ENCODE assay signal across 9 cellular contexts in genomic region chr1:9275567-9276034, GRCh38. TPM values are rescaled to one million over a fixed set of nuclear protein-coding genes. Genes with fewer than 3 reads are reported as not detected.
DNase-seq lines count a peak whose midpoint lies in the region; ATAC-seq, FAIRE-seq and TF ChIP-seq lines count a peak whose summit lies in the region.
"Had no signal": no experiment of that assay in that cellular context is flagged by ENCODE, and none has a peak within 500 bp of the region (broad histone marks: within the 10 kb centered on the region; RNA-seq: fewer than 3 reads in every experiment).

No MANE protein-coding gene starts in this region.

- ATAC-seq in HG03175 (IDR thresholded peaks at IDR 0.05; ENCODE audit: unreplicated experiment) = peak; percentile 89
- ATAC-seq in HepG2 = peak; percentile 35
- peak; percentile 95 for ATAC-seq in stimulated activated memory B cell treated with anti-CD40 and anti-IgM and Interleukin-4, amounts not matched to agents 10 μg/mL and 1 μg/mL and 100 μg/mL, for 72 hours

- POLR2A ChIA-PET in HepG2 (lab: Yijun Ruan, JAX) = no interaction called here

- TF ChIP-seq EP300 in HepG2 (IDR thresholded peaks at IDR 0.05; ENCODE audit: low read depth in 2 of 2, low read length in 2 of 2) = no peak
- no peak for TF ChIP-seq EP300 in HepG2 (CRISPR knock-in tag; IDR thresholded peaks at IDR 0.05; ENCODE audit: borderline replicate concordance)

- no peak overlapping the region; a peak in 1 of 6 replicates for H3K4me3 ChIP-seq in HepG2 (replicated peaks in 1 of 3; ENCODE audit: insufficient read depth in 1 of 3, low read depth in 2 of 3, low read length in 3 of 3)

- H3K4me1 Mint-ChIP-seq in stimulated activated memory B cell treated with anti-CD40 and anti-IgM and Interleukin-4, amounts not matched to agents 10 μg/mL and 1 μg/mL and 100 μg/mL, for 72 hours = peaks cover 18% of the 10 kb centered on the region

- H3K4me2 ChIP-seq in HepG2 (ENCODE audit: low read depth, low read length) = peak overlapping the region; percentile 43

- H3K27me3 ChIP-seq in HepG2 (ENCODE audit: control insufficient read depth in 1 of 2, insufficient read depth in 2 of 2, low read length in 2 of 2) = no peaks in the 10 kb centered on the region

- H3K4me1 ChIP-seq in HepG2 (ENCODE audit: insufficient read depth, low read length) = peaks cover 33% of the 10 kb centered on the region

- H3K9ac ChIP-seq in HepG2 (ENCODE audit: insufficient read depth, low read depth, low read length) = no peak overlapping the region

- no peaks in the 10 kb centered on the region for H3K79me2 ChIP-seq in HepG2 (ENCODE audit: insufficient read depth, low read length)

- peaks cover 3% of the 10 kb centered on the region for H3K9me3 Mint-ChIP-seq in stimulated activated memory B cell treated with anti-CD40 and anti-IgM and Interleukin-4, amounts not matched to agents 10 μg/mL and 1 μg/mL and 100 μg/mL, for 72 hours

- no peak for TF ChIP-seq POLR2A in HepG2 (IDR thresholded peaks at IDR 0.05; ENCODE audit: insufficient read depth in 1 of 2, low read depth in 2 of 2, low read length in 2 of 2)

- CTCF ChIA-PET in HepG2 (lab: Yijun Ruan, JAX; ENCODE audit: low intra/inter-chr PET ratio, low total read pairs) = no interaction called here

- TF ChIP-seq CTCF in HepG2 (CRISPR knock-in tag; IDR thresholded peaks at IDR 0.05) = no peak

- H3K27me3 Mint-ChIP-seq in stimulated activated memory B cell treated with anti-CD40 and anti-IgM and Interleukin-4, amounts not matched to agents 10 μg/mL and 1 μg/mL and 100 μg/mL, for 72 hours = peaks cover 16% of the 10 kb centered on the region

- no peak overlapping the region for H3K27ac ChIP-seq in HepG2 (ENCODE audit: extremely low read length, insufficient read depth, low read length)
- H3K27ac ChIP-seq: 22Rv1 had no signal

- H3K27ac Mint-ChIP-seq in stimulated activated memory B cell treated with anti-CD40 and anti-IgM and Interleukin-4, amounts not matched to agents 10 μg/mL and 1 μg/mL and 100 μg/mL, for 72 hours = peak overlapping the region; percentile 50

- in situ Hi-C loops in HepG2 (cut with HindIII; ENCODE audit: extremely low pct_ligation_motif_present, low pct_unique_long_range_greater_than_20kb) = no loop called here

- H3K36me3 Mint-ChIP-seq in stimulated activated memory B cell treated with anti-CD40 and anti-IgM and Interleukin-4, amounts not matched to agents 10 μg/mL and 1 μg/mL and 100 μg/mL, for 72 hours = peaks cover 14% of the 10 kb centered on the region

- no peaks in the 10 kb centered on the region for H3K9me3 ChIP-seq in HepG2 (ENCODE audit: low read length)

- intact Hi-C loops in HepG2 (cut with micrococcal nuclease; ENCODE audit: unreplicated experiment) = no loop called here

- H2AFZ ChIP-seq in HepG2 (ENCODE audit: low read length) = no peak overlapping the region

- 39% methylated on average over 5 of the region's 12 CpGs for WGBS in HepG2 (ENCODE audit: low lambda C conversion rate)

- H3K36me3 ChIP-seq in HepG2 (replicated peaks in 1 of 2; ENCODE audit: control insufficient read depth in 1 of 2, insufficient read depth in 2 of 2, low read length in 2 of 2) = no peaks in the 10 kb centered on the region

- TF ChIP-seq RAD21 in HepG2 (CRISPR knock-in tag; IDR thresholded peaks at IDR 0.05) = no peak

- peak overlapping the region; percentile 27 for H3K4me3 Mint-ChIP-seq in stimulated activated memory B cell treated with anti-CD40 and anti-IgM and Interleukin-4, amounts not matched to agents 10 μg/mL and 1 μg/mL and 100 μg/mL, for 72 hours

- no peaks in the 10 kb centered on the region for H4K20me1 ChIP-seq in HepG2 (ENCODE audit: insufficient read depth, low read length)

- DNase-seq in DMS79 treated with DMSO at 0.1 percent for 48 hours (lab: John Stamatoyannopoulos, UW) (peak; percentile 11), DMS79 (lab: John Stamatoyannopoulos, UW) (no peak), SIG-M5 treated with dmso at 0.1 percent for 504 hours (lab: John Stamatoyannopoulos, UW; ENCODE audit: unreplicated experiment) (peak; percentile 83), HepG2 (ENCODE audit: low spot score) (peak; percentile 46), Kasumi-1 (lab: John Stamatoyannopoulos, UW) (no peak)
- DNase-seq in activated naive CD4-positive, alpha-beta T cell treated with anti-CD3 and anti-CD28 coated beads, Interleukin-2, amount 50 U/mL, for 16 hours = peak; percentile 68

- FAIRE-seq in HepG2 (lab: Jason Lieb, UNC) = peak; percentile 18

- no TSS peak for BruUV-seq in HepG2 (replicated peaks; lab: Mats Ljungman, UMichigan)

TF ChIP-seq in HepG2, 621 proteins besides CTCF, POLR2A, EP300 and RAD21 (continues in another document):
- TF ChIP-seq PAXIP1 (CRISPR knock-in tag; conservative IDR thresholded peaks at IDR 0.05) (peak; percentile 20; the same call in 1 of the 2 replicates), ZNF614 (CRISPR knock-in tag; IDR thresholded peaks at IDR 0.05; ENCODE audit: borderline replicate concordance) (no peak)

RNA-seq across cellular contexts. Expression of gene SPSB1, which starts 17.1 kb away (rescaled TPM):
- total RNA-seq in HepG2 (2016; rRNA removed; fragmentation: Illumina TruSeq; extraction: Trizol) = 5.0 and 7.1 TPM in 2 replicates
- 2.4 and 2.5 TPM in 2 replicates for total RNA-seq in HepG2 (2016; cell fraction: cytosol; rRNA removed; fragmentation: Illumina TruSeq; extraction: Trizol; ENCODE audit: low read depth)
- 5.2 and 5.8 TPM in 2 replicates for total RNA-seq in HepG2 (2016; cell fraction: insoluble cytoplasmic fraction; rRNA removed; fragmentation: Illumina TruSeq; extraction: Trizol)
- 4.4 and 5.9 TPM in 2 replicates for total RNA-seq in HepG2 (2016; cell fraction: membrane; rRNA removed; fragmentation: Illumina TruSeq; extraction: Trizol)
- 4.3 and 4.4 TPM in 2 replicates for total RNA-seq in HepG2 (2016; cell fraction: nucleus; rRNA removed; fragmentation: Illumina TruSeq; extraction: Trizol)
- 8.0 and 10.9 TPM in 2 replicates for polyA plus RNA-seq in HepG2 (2011; rRNA removed)
- polyA plus RNA-seq in HepG2 (2011; cell fraction: cytosol; rRNA removed) = 8.1 and 8.5 TPM in 2 replicates
- polyA plus RNA-seq in HepG2 (2011; cell fraction: nucleus; rRNA removed) = 5.1 TPM in 2 replicates
- polyA plus RNA-seq in HepG2 (2012) = 4.0 and 7.7 TPM in 2 replicates
- 1.9 and 2.2 TPM in 2 replicates for polyA plus RNA-seq in HepG2 (2016; cell fraction: cytosol; fragmentation: Illumina TruSeq; extraction: Trizol; ENCODE audit: low read depth)
- polyA plus RNA-seq in HepG2 (2016; cell fraction: insoluble cytoplasmic fraction; fragmentation: Illumina TruSeq; extraction: Trizol; ENCODE audit: low read depth) = 7.3 and 7.8 TPM in 2 replicates
- 3.9 and 4.2 TPM in 2 replicates for polyA plus RNA-seq in HepG2 (2016; cell fraction: membrane; fragmentation: Illumina TruSeq; extraction: Trizol; ENCODE audit: low read depth)
- polyA plus RNA-seq in HepG2 (2016; cell fraction: nucleus; fragmentation: Illumina TruSeq; extraction: Trizol; ENCODE audit: insufficient read depth, low read depth) = 3.9 and 4.4 TPM in 2 replicates
- 9.2 and 17.1 TPM in 2 replicates for polyA minus RNA-seq in HepG2 (2011; rRNA and poly(A)+ RNA removed; ENCODE audit: low replicate concordance)
- 3.6 and 6.4 TPM in 2 replicates for polyA minus RNA-seq in HepG2 (2011; cell fraction: cytosol; rRNA and poly(A)+ RNA removed)
- 3.1 and 4.2 TPM in 2 replicates for polyA minus RNA-seq in HepG2 (2011; cell fraction: nucleus; rRNA and poly(A)+ RNA removed)

RNA-seq across cellular contexts. Expression of gene H6PD, which starts 41.0 kb away (rescaled TPM):
- total RNA-seq in HepG2 (2016; rRNA removed; fragmentation: Illumina TruSeq; extraction: Trizol) = 6.3 and 9.3 TPM in 2 replicates
- total RNA-seq in HepG2 (2016; cell fraction: cytosol; rRNA removed; fragmentation: Illumina TruSeq; extraction: Trizol; ENCODE audit: low read depth) = 0.79 and 0.81 TPM in 2 replicates
- total RNA-seq in HepG2 (2016; cell fraction: insoluble cytoplasmic fraction; rRNA removed; fragmentation: Illumina TruSeq; extraction: Trizol) = 5.4 and 9.4 TPM in 2 replicates
- total RNA-seq in HepG2 (2016; cell fraction: membrane; rRNA removed; fragmentation: Illumina TruSeq; extraction: Trizol) = 2.5 TPM in 2 replicates
- 10.0 and 12.1 TPM in 2 replicates for total RNA-seq in HepG2 (2016; cell fraction: nucleus; rRNA removed; fragmentation: Illumina TruSeq; extraction: Trizol)
- polyA plus RNA-seq in HepG2 (2011; rRNA removed) = 14.1 and 21.5 TPM in 2 replicates
- 13.3 and 14.5 TPM in 2 replicates for polyA plus RNA-seq in HepG2 (2011; cell fraction: cytosol; rRNA removed)
- polyA plus RNA-seq in HepG2 (2011; cell fraction: nucleus; rRNA removed) = 26.3 and 26.5 TPM in 2 replicates
- polyA plus RNA-seq in HepG2 (2012) = 10.8 and 11.1 TPM in 2 replicates
- polyA plus RNA-seq in HepG2 (2016; cell fraction: cytosol; fragmentation: Illumina TruSeq; extraction: Trizol; ENCODE audit: low read depth) = 0.36 TPM in 2 replicates
- 4.2 and 4.6 TPM in 2 replicates for polyA plus RNA-seq in HepG2 (2016; cell fraction: insoluble cytoplasmic fraction; fragmentation: Illumina TruSeq; extraction: Trizol; ENCODE audit: low read depth)
- 0.93 and 0.94 TPM in 2 replicates for polyA plus RNA-seq in HepG2 (2016; cell fraction: membrane; fragmentation: Illumina TruSeq; extraction: Trizol; ENCODE audit: low read depth)
- 15.4 and 16.8 TPM in 2 replicates for polyA plus RNA-seq in HepG2 (2016; cell fraction: nucleus; fragmentation: Illumina TruSeq; extraction: Trizol; ENCODE audit: insufficient read depth, low read depth)
- 2.9 and 31.0 TPM in 2 replicates for polyA minus RNA-seq in HepG2 (2011; rRNA and poly(A)+ RNA removed; ENCODE audit: low replicate concordance)
- 14.3 and 18.7 TPM in 2 replicates for polyA minus RNA-seq in HepG2 (2011; cell fraction: cytosol; rRNA and poly(A)+ RNA removed)
- polyA minus RNA-seq in HepG2 (2011; cell fraction: nucleus; rRNA and poly(A)+ RNA removed) = 7.9 and 11.3 TPM in 2 replicates

Comparison
In these comparisons a context has a peak if more than half of its experiments do, and no peak if none do; other contexts are left out.
1. DNase-seq: peak in DMS79 treated with DMSO at 0.1 percent for 48 hours (single experiment), SIG-M5 treated with dmso at 0.1 percent for 504 hours (single experiment), activated naive CD4-positive, alpha-beta T cell treated with anti-CD3 and anti-CD28 coated beads, Interleukin-2, amount 50 U/mL, for 16 hours (single experiment) and HepG2 (single experiment); none in DMS79 (single experiment) and Kasumi-1 (0 of 2).
2. ATAC-seq: peak in every context shown above with its lines; median percentile 95 in stimulated activated memory B cell treated with anti-CD40 and anti-IgM and Interleukin-4, amounts not matched to agents 10 μg/mL and 1 μg/mL and 100 μg/mL, for 72 hours; 89 in HG03175; 35 in HepG2.